ENCODE assay signal across 23 cellular contexts in genomic region chr18:77138270-77138669, GRCh38. TPM values are rescaled to one million over a fixed set of nuclear protein-coding genes. Genes with fewer than 3 reads are reported as not detected.
DNase-seq lines count a peak whose midpoint lies in the region; ATAC-seq and TF ChIP-seq lines count a peak whose summit lies in the region.
"Had no signal": no experiment of that assay in that cellular context is flagged by ENCODE, and none has a peak within 500 bp of the region (broad histone marks: within the 10 kb centered on the region; RNA-seq: fewer than 3 reads in every experiment).

No MANE protein-coding gene starts in this region.

- H3K36me3 Mint-ChIP-seq in T-helper 2 cell treated with Interferon-gamma antibody and Interleukin-4, amounts not matched to agents 5 μg/mL and 100 μg/mL, for 36 hours (ENCODE audit: low read depth): peaks cover 18% of the 10 kb centered on the region
- H3K36me3 Mint-ChIP-seq: type B pancreatic cell had no signal

- H3K27ac ChIP-seq in body of pancreas: peak overlapping the region in 2 of 4 donors; percentile 12 to 23
- H3K27ac ChIP-seq in neuronal stem cell (replicated peaks; ENCODE audit: low read length): no peak overlapping the region
- no peak overlapping the region for H3K27ac ChIP-seq in effector memory CD4-positive, alpha-beta T cell (ENCODE audit: insufficient read depth, low read length, poor library complexity, severe bottlenecking)
- H3K27ac ChIP-seq: WERI-Rb-1 had no signal

- H3K9ac ChIP-seq in neuronal stem cell (ENCODE audit: low read depth, low read length, poor library complexity): no peak overlapping the region

- no peak overlapping the region for H3K4me3 Mint-ChIP-seq in T-helper 2 cell treated with Interferon-gamma antibody and Interleukin-4, amounts not matched to agents 5 μg/mL and 100 μg/mL, for 36 hours
- H3K4me3 Mint-ChIP-seq: central memory CD8-positive, alpha-beta T cell; nephron; T-helper 1 cell treated with Interleukin-12 subunit alpha and Interleukin-12 subunit beta and Interleukin-4 antibody, amounts not matched to agents 30 μg/mL and 1 μg/mL, for 36 hours; type B pancreatic cell had no signal

- H3K4me1 ChIP-seq in body of pancreas: peaks cover 21% of the 10 kb centered on the region
- H3K4me1 ChIP-seq in neuronal stem cell (ENCODE audit: control insufficient read depth in 2 of 2, insufficient read depth in 1 of 2, low read depth in 1 of 2, low read length in 2 of 2): no peaks in the 10 kb centered on the region
- H3K4me1 ChIP-seq in effector memory CD4-positive, alpha-beta T cell (ENCODE audit: control insufficient read depth, insufficient read depth, low read length, poor library complexity, severe bottlenecking): peaks cover 26% of the 10 kb centered on the region

- H3K9me3 ChIP-seq in body of pancreas: no peaks in the 10 kb centered on the region
- H3K9me3 ChIP-seq in neuronal stem cell (replicated peaks in 1 of 2; ENCODE audit: control insufficient read depth in 2 of 2, insufficient read depth in 1 of 2, low read depth in 1 of 2, low read length in 2 of 2): peaks cover 0 to 7% of the 10 kb centered on the region in 2 donors
- no peaks in the 10 kb centered on the region for H3K9me3 ChIP-seq in effector memory CD4-positive, alpha-beta T cell (ENCODE audit: control insufficient read depth, low read length)
- H3K9me3 ChIP-seq: BE2C had no signal

- H3K4me1 Mint-ChIP-seq in T-helper 2 cell treated with Interferon-gamma antibody and Interleukin-4, amounts not matched to agents 5 μg/mL and 100 μg/mL, for 36 hours (ENCODE audit: low read depth): peaks cover 47% of the 10 kb centered on the region

- DNase-seq in left cardiac atrium: no peak
- no peak for DNase-seq in Right ventricle myocardium inferior (ENCODE audit: missing footprints)
- peak; percentile 56 to 75 (median 69) for DNase-seq in body of pancreas
- DNase-seq in neuronal stem cell (ENCODE audit: low spot score): no peak
- DNase-seq in activated CD4-positive, CD25-positive, alpha-beta regulatory T cell (lab: John Stamatoyannopoulos, UW): no peak
- DNase-seq in CD1c-positive myeloid dendritic cell (ENCODE audit: extremely low spot score): no peak
- DNase-seq in effector memory CD4-positive, alpha-beta T cell: no peak
- DNase-seq in T-helper 2 cell treated with Interferon-gamma antibody and Interleukin-4, amounts not matched to agents 5 μg/mL and 100 μg/mL, for 36 hours (ENCODE audit: low spot score): no peak
- DNase-seq: activated CD4-positive, alpha-beta T cell treated with anti-CD3 and anti-CD28 coated beads, Interleukin-2, amount 50 U/mL, for 48 hours; activated gamma-delta T cell treated with Interleukin-2 at 50 U/mL for 16 hours; activated T-cell treated with anti-CD3 and anti-CD28 coated beads for 4 hours; BE2C; effector CD4-positive, alpha-beta T cell; glutamatergic neuron; NCI-H510A; small intestine; stimulated activated naive CD8-positive, alpha-beta T cell treated with anti-CD3 and anti-CD28 coated beads, Interleukin-15, Interleukin-2, amounts not matched to agents 100 U/mL and 50 U/mL, for 24 hours; WERI-Rb-1 had no signal

- H3K14ac ChIP-seq in neuronal stem cell (ENCODE audit: low read length): no peak overlapping the region

- no peak overlapping the region for H2AK5ac ChIP-seq in neuronal stem cell (ENCODE audit: low read depth, low read length)

- H3K4me2 ChIP-seq in neuronal stem cell (ENCODE audit: insufficient read depth, low read length, poor library complexity, severe bottlenecking): no peak overlapping the region

- H3K9me3 Mint-ChIP-seq in T-helper 2 cell treated with Interferon-gamma antibody and Interleukin-4, amounts not matched to agents 5 μg/mL and 100 μg/mL, for 36 hours: peaks cover 20% of the 10 kb centered on the region
- H3K9me3 Mint-ChIP-seq: central memory CD8-positive, alpha-beta T cell; type B pancreatic cell had no signal

- H3K4me3 ChIP-seq in body of pancreas: no peak overlapping the region
- H3K4me3 ChIP-seq in neuronal stem cell (ENCODE audit: low read length in 2 of 2): no peak overlapping the region
- no peak overlapping the region for H3K4me3 ChIP-seq in effector memory CD4-positive, alpha-beta T cell (ENCODE audit: insufficient read depth, low read depth, low read length, poor library complexity, severe bottlenecking)

- TF ChIP-seq CTCF in body of pancreas (IDR thresholded peaks at IDR 0.05): no peak

- H3K27me3 ChIP-seq in body of pancreas (no peaks in the 10 kb centered on the region), neuronal stem cell (ENCODE audit: control insufficient read depth in 3 of 3, insufficient read depth in 3 of 3, low read depth in 1 of 3, low read length in 3 of 3) (peaks cover 3 to 32% (median 8%) of the 10 kb centered on the region in 3 experiments)
- no peaks in the 10 kb centered on the region for H3K27me3 ChIP-seq in effector memory CD4-positive, alpha-beta T cell (replicated peaks; ENCODE audit: control insufficient read depth, insufficient read depth, low read length, poor library complexity, severe bottlenecking)
- H3K27me3 ChIP-seq: BE2C had no signal

- no peak overlapping the region for H3K4ac ChIP-seq in neuronal stem cell (ENCODE audit: low read length)

- no peak overlapping the region for H2AFZ ChIP-seq in neuronal stem cell (ENCODE audit: low read length)

- H4K8ac ChIP-seq in neuronal stem cell (ENCODE audit: low read depth, low read length): no peak overlapping the region

- no peak overlapping the region for H2BK120ac ChIP-seq in neuronal stem cell (ENCODE audit: low read depth, low read length)

- H2BK5ac ChIP-seq in neuronal stem cell (ENCODE audit: low read length): peak overlapping the region; percentile 27

- no peak overlapping the region for H3K18ac ChIP-seq in neuronal stem cell (ENCODE audit: low read length)

- 24 to 31% methylated on average over 9 to 10 of the region's 10 CpGs for WGBS in body of pancreas, 2 donors
- no CpG with 5 or more reads among the region's 10 CpGs for WGBS in neuronal stem cell (ENCODE audit: extremely low coverage in 2 of 2, insufficient read length in 2 of 2, insufficient replicate concordance in 1 of 2), 2 donors

- intact Hi-C loops in left cardiac atrium (cut with DNase I) (loop anchor here in 1 of 2 donors (10.0 kb wide), 1 partner anchor 123 kb away; no protein-coding TSS in a partner anchor), Right ventricle myocardium inferior (cut with DNase I) (no loop called here), body of pancreas (cut with DNase I) (loop anchor here (10.0 kb wide), 1 partner anchor 63 kb away; no protein-coding TSS in a partner anchor)

- TF ChIP-seq POLR2A in body of pancreas (IDR thresholded peaks at IDR 0.05): no peak

- ATAC-seq in left cardiac atrium (peak; percentile 7 to 22), Right ventricle myocardium inferior (no peak), body of pancreas (peak; percentile 82)
- ATAC-seq: esophagus mucosa; stimulated activated naive CD8-positive, alpha-beta T cell treated with anti-CD3 and anti-CD28 coated beads, Interleukin-15, Interleukin-2, amounts not matched to agents 100 U/mL and 50 U/mL, for 24 hours had no signal

- no peak overlapping the region for H4K91ac ChIP-seq in neuronal stem cell (ENCODE audit: low read depth, low read length, poor library complexity)

- H3K79me1 ChIP-seq in neuronal stem cell (ENCODE audit: low read depth, low read length): no peaks in the 10 kb centered on the region

- no peaks in the 10 kb centered on the region for H3K27me3 Mint-ChIP-seq in T-helper 2 cell treated with Interferon-gamma antibody and Interleukin-4, amounts not matched to agents 5 μg/mL and 100 μg/mL, for 36 hours (ENCODE audit: low read depth)
- H3K27me3 Mint-ChIP-seq: central memory CD8-positive, alpha-beta T cell had no signal

- H2BK12ac ChIP-seq in neuronal stem cell (ENCODE audit: low read length): no peak overlapping the region

- no peaks in the 10 kb centered on the region for H3K36me3 ChIP-seq in body of pancreas (replicated peaks in 1 of 2; ENCODE audit: insufficient read depth in 1 of 2, low read depth in 2 of 2)
- no peaks in the 10 kb centered on the region for H3K36me3 ChIP-seq in neuronal stem cell (replicated peaks in 1 of 2; ENCODE audit: control insufficient read depth in 2 of 2, insufficient read depth in 2 of 2, low read length in 2 of 2)
- H3K36me3 ChIP-seq in effector memory CD4-positive, alpha-beta T cell (ENCODE audit: control insufficient read depth, insufficient read depth, low read length): no peaks in the 10 kb centered on the region
- H3K36me3 ChIP-seq: BE2C, WERI-Rb-1 had no signal

- H3K23ac ChIP-seq in neuronal stem cell (ENCODE audit: low read depth, low read length, poor library complexity): no peak overlapping the region

- no peak overlapping the region for H3K27ac Mint-ChIP-seq in T-helper 2 cell treated with Interferon-gamma antibody and Interleukin-4, amounts not matched to agents 5 μg/mL and 100 μg/mL, for 36 hours
- H3K27ac Mint-ChIP-seq: type B pancreatic cell had no signal

- no peak overlapping the region for H2BK15ac ChIP-seq in neuronal stem cell (ENCODE audit: low read length)

RNA-seq across cellular contexts. Expression of gene MBP, which starts 5.7 kb away (rescaled TPM):
- total RNA-seq in left cardiac atrium (10 to 100 TPM; 21.7 to 24.7 TPM), Right ventricle myocardium inferior (34.9 TPM), body of pancreas (10 to 100 TPM; 17.4 to 24.4 TPM)
- 1.5 TPM for polyA plus RNA-seq in neuronal stem cell (2013, experiment 1 of 2)
- polyA plus RNA-seq in neuronal stem cell (2013, experiment 2 of 2): 1.4 TPM

Comparison
In these comparisons a context has a peak if more than half of its experiments do, and no peak if none do; other contexts are left out.
1. DNase-seq: peak in body of pancreas (4 of 4); none in left cardiac atrium (single experiment), Right ventricle myocardium inferior (single experiment), neuronal stem cell (single experiment), activated CD4-positive, CD25-positive, alpha-beta regulatory T cell (0 of 4), CD1c-positive myeloid dendritic cell (single experiment), effector memory CD4-positive, alpha-beta T cell (0 of 3) and T-helper 2 cell treated with Interferon-gamma antibody and Interleukin-4, amounts not matched to agents 5 μg/mL and 100 μg/mL, for 36 hours (single experiment).